Comparison of ENCODE assay signal across 22 cellular contexts in the genomic region with DNA sequence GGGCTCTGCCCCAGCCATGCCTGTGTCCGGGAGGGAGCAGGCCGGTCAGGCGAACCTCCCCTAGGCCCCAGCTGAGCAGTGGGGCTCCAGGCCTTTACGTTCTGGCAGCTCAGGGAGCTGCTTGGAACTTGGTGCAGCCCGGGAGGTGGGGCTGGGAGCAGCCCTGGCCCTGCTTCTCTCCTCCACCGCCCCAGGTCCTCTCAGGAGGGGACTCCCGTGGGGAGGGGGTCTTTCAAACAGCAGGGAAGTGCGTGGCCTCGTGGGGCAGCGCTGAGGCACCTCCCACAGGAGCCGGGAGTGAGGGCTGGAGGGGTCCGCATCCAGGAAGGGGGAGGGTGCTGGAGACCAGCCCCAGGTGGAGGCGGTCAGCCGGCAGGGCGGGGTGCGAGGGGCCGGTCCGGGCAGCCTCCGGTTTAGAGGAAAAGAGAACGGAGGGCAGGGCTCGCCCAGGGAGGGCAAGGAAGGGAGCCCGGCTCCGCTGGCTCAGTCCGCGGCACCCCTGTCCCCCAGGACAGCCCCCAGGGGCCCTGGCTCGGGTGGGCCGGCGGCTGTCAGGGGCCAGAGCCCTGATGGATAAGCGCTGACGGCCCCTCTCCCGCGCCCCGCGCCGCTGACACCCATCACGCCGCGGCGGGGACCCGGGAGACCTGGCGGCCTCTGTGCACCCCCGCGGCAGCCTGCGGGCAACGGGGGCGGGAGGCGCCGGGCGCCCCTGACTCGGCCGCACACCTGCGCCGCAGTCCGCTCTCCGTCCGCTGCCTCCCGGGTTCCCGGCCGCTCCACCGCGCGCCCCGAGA. TPM values are rescaled to one million over a fixed set of nuclear protein-coding genes. Genes with fewer than 3 reads are reported as not detected.
A peak's percentile ranks its signal among the peaks of the same experiment; 100 is the strongest.
DNase-seq lines count a peak whose midpoint lies in the region; ATAC-seq and TF ChIP-seq lines count a peak whose summit lies in the region.
"Had no signal": no experiment of that assay in that cellular context is flagged by ENCODE, and none has a peak within 500 bp of the region (broad histone marks: within the 10 kb centered on the region; RNA-seq: fewer than 3 reads in every experiment).

No MANE protein-coding gene starts in this region.

- no peak overlapping the region for H3K18ac ChIP-seq in mesendoderm (ENCODE audit: low read length)

- H3K79me1 ChIP-seq in mesendoderm (ENCODE audit: low read length), result no peaks in the 10 kb centered on the region

- no peak overlapping the region for H2BK15ac ChIP-seq in mesendoderm (replicated peaks; ENCODE audit: low read depth)

- H3K4me1 Mint-ChIP-seq in natural killer cell, result no peaks in the 10 kb centered on the region
- peaks cover 0 to 3% of the 10 kb centered on the region in 2 donors for H3K4me1 Mint-ChIP-seq in natural killer cell treated with Interleukin-12 subunit alpha and Interleukin-12 subunit beta and Interleukin-15 and Interleukin-18, amount 100 ng/mL, for 72 hours (ENCODE audit: low read depth in 2 of 2)
- H3K4me1 Mint-ChIP-seq: stimulated activated effector memory CD8-positive, alpha-beta T cell treated with anti-CD3 and anti-CD28 coated beads, Interleukin-12 subunit alpha, Interleukin-12 subunit beta, amount 100 ng/mL, for 72 hours had no signal

- H2BK120ac ChIP-seq in mesendoderm (ENCODE audit: low read depth, low read length), result no peak overlapping the region

- peak overlapping the region; percentile 40 for H3K4me3 Mint-ChIP-seq in natural killer cell
- H3K4me3 Mint-ChIP-seq in natural killer cell treated with Interleukin-12 subunit alpha and Interleukin-12 subunit beta and Interleukin-15 and Interleukin-18, amount 100 ng/mL, for 72 hours, result no peak overlapping the region
- H3K4me3 Mint-ChIP-seq: HFFc6; stimulated activated effector memory CD8-positive, alpha-beta T cell treated with anti-CD3 and anti-CD28 coated beads, Interleukin-12 subunit alpha, Interleukin-12 subunit beta, amount 100 ng/mL, for 72 hours had no signal

- peaks cover 14% of the 10 kb centered on the region for H3K27me3 ChIP-seq in adipocyte (replicated peaks; ENCODE audit: control insufficient read depth, insufficient read depth, low read length)
- H3K27me3 ChIP-seq in mesendoderm (ENCODE audit: insufficient read depth, low read length, poor library complexity), result peaks cover 10% of the 10 kb centered on the region
- peaks cover 10 to 56% (median 37%) of the 10 kb centered on the region in 7 donors for H3K27me3 ChIP-seq in spleen (replicated peaks in 1 of 7)

- no peak overlapping the region for H3K4ac ChIP-seq in mesendoderm (ENCODE audit: low read depth, low read length)

- H3K4me2 ChIP-seq in mesendoderm (ENCODE audit: low read length), result no peak overlapping the region

- DNase-seq in natural killer cell (no peak), adipocyte (ENCODE audit: low read depth) (peak; percentile 24), mesendoderm (peak; percentile 19), kidney tubule cell (ENCODE audit: low spot score) (no peak), spleen (no peak)
- DNase-seq in natural killer cell treated with Interleukin-12 subunit alpha and Interleukin-12 subunit beta and Interleukin-15 and Interleukin-18, amount 100 ng/mL, for 72 hours (ENCODE audit: low spot score), result no peak
- DNase-seq: activated CD4-positive, alpha-beta T cell treated with anti-CD3 and anti-CD28 coated beads, Interleukin-2, amount 50 U/mL, for 4 hours; activated naive CD4-positive, alpha-beta T cell; activated T-cell treated with anti-CD3 and anti-CD28 coated beads for 4 hours; HFFc6; Karpas-422; midbrain; NCI-H1105 treated with DMSO at 0.1 percent for 48 hours; NCI-H774; nucleus accumbens; stimulated activated CD4-positive, alpha-beta T cell treated with anti-CD3 and anti-CD28 coated beads, Interleukin-15, amount 100 ng/mL, for 24 hours had no signal

- no peaks in the 10 kb centered on the region for H3K9me3 Mint-ChIP-seq in natural killer cell
- no peaks in the 10 kb centered on the region for H3K9me3 Mint-ChIP-seq in natural killer cell treated with Interleukin-12 subunit alpha and Interleukin-12 subunit beta and Interleukin-15 and Interleukin-18, amount 100 ng/mL, for 72 hours
- H3K9me3 Mint-ChIP-seq: HFFc6; stimulated activated effector memory CD8-positive, alpha-beta T cell treated with anti-CD3 and anti-CD28 coated beads, Interleukin-12 subunit alpha, Interleukin-12 subunit beta, amount 100 ng/mL, for 72 hours had no signal

- H3K4me3 ChIP-seq in adipocyte (ENCODE audit: low read length), result no peak overlapping the region
- no peak overlapping the region for H3K4me3 ChIP-seq in mesendoderm (ENCODE audit: low read length)
- peak overlapping the region in 2 of 8 donors; percentile 10 to 54 for H3K4me3 ChIP-seq in spleen
- H3K4me3 ChIP-seq: right atrium auricular region had no signal

- H2BK5ac ChIP-seq in mesendoderm (ENCODE audit: low read length), result no peak overlapping the region

- ATAC-seq in natural killer cell (peak in 1 of 3 donors; percentile 17), HG02885 (IDR thresholded peaks at IDR 0.05; ENCODE audit: poor library complexity, unreplicated experiment) (no peak), HG03439 (IDR thresholded peaks at IDR 0.05; ENCODE audit: unreplicated experiment) (no peak)
- no peak for ATAC-seq in natural killer cell treated with Interleukin-12 subunit alpha and Interleukin-12 subunit beta and Interleukin-15 and Interleukin-18, amount 100 ng/mL, for 72 hours
- ATAC-seq: stimulated activated effector memory CD8-positive, alpha-beta T cell treated with anti-CD3 and anti-CD28 coated beads, Interleukin-12 subunit alpha, Interleukin-12 subunit beta, amount 100 ng/mL, for 72 hours had no signal

- no peak overlapping the region for H3K27ac Mint-ChIP-seq in natural killer cell
- no peak overlapping the region for H3K27ac Mint-ChIP-seq in natural killer cell treated with Interleukin-12 subunit alpha and Interleukin-12 subunit beta and Interleukin-15 and Interleukin-18, amount 100 ng/mL, for 72 hours
- H3K27ac Mint-ChIP-seq: HFFc6; stimulated activated effector memory CD8-positive, alpha-beta T cell treated with anti-CD3 and anti-CD28 coated beads, Interleukin-12 subunit alpha, Interleukin-12 subunit beta, amount 100 ng/mL, for 72 hours had no signal

- no peak overlapping the region for H3K23ac ChIP-seq in mesendoderm (ENCODE audit: low read length)

- no peaks in the 10 kb centered on the region for H3K79me2 ChIP-seq in mesendoderm (ENCODE audit: control insufficient read depth, insufficient read depth, low read length)

- no CpG with 5 or more reads among the region's 63 CpGs for WGBS in mesendoderm (ENCODE audit: extremely low coverage, insufficient coverage, low lambda C conversion rate)
- WGBS in spleen, 5 donors, result 11 to 43% (median 15%) methylated on average over 12 to 63 of the region's 63 CpGs

- H4K8ac ChIP-seq in mesendoderm (ENCODE audit: low read depth, low read length), result no peak overlapping the region

- TF ChIP-seq POLR2A in spleen (IDR thresholded peaks at IDR 0.05), result no peak

- intact Hi-C loops in natural killer cell (cut with micrococcal nuclease), result no loop called here
- intact Hi-C loops in spleen (cut with DNase I; ENCODE audit: low total_unique reads), result no loop called here

- H3K36me3 ChIP-seq in adipocyte (ENCODE audit: control insufficient read depth, insufficient read depth, low read length, severe bottlenecking) (no peaks in the 10 kb centered on the region), mesendoderm (ENCODE audit: control insufficient read depth, insufficient read depth, low read length) (no peaks in the 10 kb centered on the region), spleen (no peaks in the 10 kb centered on the region)
- H3K36me3 ChIP-seq: right atrium auricular region had no signal

- H3K9ac ChIP-seq in adipocyte (ENCODE audit: low read length) (no peak overlapping the region), mesendoderm (ENCODE audit: low read length) (no peak overlapping the region)

- no peak overlapping the region for H3K56ac ChIP-seq in mesendoderm (ENCODE audit: low read length)

- no peaks in the 10 kb centered on the region for H3K36me3 Mint-ChIP-seq in natural killer cell
- no peaks in the 10 kb centered on the region for H3K36me3 Mint-ChIP-seq in natural killer cell treated with Interleukin-12 subunit alpha and Interleukin-12 subunit beta and Interleukin-15 and Interleukin-18, amount 100 ng/mL, for 72 hours
- H3K36me3 Mint-ChIP-seq: stimulated activated effector memory CD8-positive, alpha-beta T cell treated with anti-CD3 and anti-CD28 coated beads, Interleukin-12 subunit alpha, Interleukin-12 subunit beta, amount 100 ng/mL, for 72 hours had no signal

- no peak overlapping the region for H2AK5ac ChIP-seq in mesendoderm (ENCODE audit: low read length)

- TF ChIP-seq CTCF in natural killer cell (IDR thresholded peaks at IDR 0.05) (no peak), spleen (IDR thresholded peaks at IDR 0.05 in 8 of 11, conservative IDR thresholded peaks at IDR 0.05 in 3 of 11) (no peak)

- H3K9me3 ChIP-seq in adipocyte (ENCODE audit: control insufficient read depth, low read length) (no peaks in the 10 kb centered on the region), spleen (no peaks in the 10 kb centered on the region)
- H3K9me3 ChIP-seq: right atrium auricular region had no signal

- H4K5ac ChIP-seq in mesendoderm (ENCODE audit: low read length), result no peak overlapping the region

- H3K4me1 ChIP-seq in adipocyte (ENCODE audit: control insufficient read depth, insufficient read depth, low read length), result peaks cover 4% of the 10 kb centered on the region
- no peaks in the 10 kb centered on the region for H3K4me1 ChIP-seq in mesendoderm (ENCODE audit: control insufficient read depth, low read depth, low read length)
- H3K4me1 ChIP-seq in spleen, result peaks cover 0 to 25% (median 10%) of the 10 kb centered on the region in 6 donors

- peaks cover 0 to 4% of the 10 kb centered on the region in 2 donors for H3K27me3 Mint-ChIP-seq in natural killer cell (ENCODE audit: low read depth in 2 of 2)
- H3K27me3 Mint-ChIP-seq in natural killer cell treated with Interleukin-12 subunit alpha and Interleukin-12 subunit beta and Interleukin-15 and Interleukin-18, amount 100 ng/mL, for 72 hours, result peaks cover 0 to 3% of the 10 kb centered on the region in 2 donors

- H3K27ac ChIP-seq in mesendoderm (ENCODE audit: low read depth, low read length), result no peak overlapping the region
- no peak overlapping the region for H3K27ac ChIP-seq in spleen
- H3K27ac ChIP-seq: right atrium auricular region had no signal

RNA-seq across cellular contexts. Expression of gene PRR35, which starts 0.6 kb away (rescaled TPM):
- under 1 TPM in 1 of 3 donors, not detected in 2; 0.20 TPM for total RNA-seq in natural killer cell
- total RNA-seq in natural killer cell treated with Interleukin-12 subunit alpha and Interleukin-12 subunit beta and Interleukin-15 and Interleukin-18, amount 100 ng/mL, for 72 hours, result under 1 TPM; 0.12 to 0.64 TPM
- polyA plus RNA-seq in mesendoderm (2013, experiment 1 of 2), result 0.04 TPM
- polyA plus RNA-seq in mesendoderm (2013, experiment 2 of 2), result 0.03 TPM
- not detected for total RNA-seq in spleen
- polyA plus RNA-seq in spleen, result not detected
- total RNA-seq: chondrocyte, HFFc6, right atrium auricular region, RPMI7951 had no signal

RNA-seq across cellular contexts. Expression of gene NHLRC4, which starts 7.2 kb away (rescaled TPM):
- total RNA-seq in natural killer cell (under 1 TPM; 0.28 to 0.75 (median 0.35) TPM), spleen (1 to 10 TPM; 1.5 to 8.8 (median 4.5) TPM)
- total RNA-seq in natural killer cell treated with Interleukin-12 subunit alpha and Interleukin-12 subunit beta and Interleukin-15 and Interleukin-18, amount 100 ng/mL, for 72 hours, result under 1 TPM; 0.33 to 0.48 TPM
- 0.08 TPM for polyA plus RNA-seq in mesendoderm (2013, experiment 1 of 2)
- 0.07 TPM for polyA plus RNA-seq in mesendoderm (2013, experiment 2 of 2)
- 1 to 10 TPM; 2.7 to 4.7 (median 3.6) TPM for polyA plus RNA-seq in spleen
- total RNA-seq: chondrocyte had no signal

RNA-seq across cellular contexts. Expression of gene PIGQ, which starts 10.2 kb away (rescaled TPM):
- total RNA-seq in natural killer cell (10 to 100 TPM; 27.6 to 40.5 (median 37.0) TPM), spleen (10 to 100 TPM; 36.1 to 42.7 (median 39.2) TPM)
- total RNA-seq in natural killer cell treated with Interleukin-12 subunit alpha and Interleukin-12 subunit beta and Interleukin-15 and Interleukin-18, amount 100 ng/mL, for 72 hours, result 10 to 100 TPM; 27.6 to 60.9 TPM
- 12.1 TPM for polyA plus RNA-seq in mesendoderm (2013, experiment 1 of 2)
- polyA plus RNA-seq in mesendoderm (2013, experiment 2 of 2), result 12.6 TPM
- polyA plus RNA-seq in spleen, result 10 to 100 TPM; 20.7 to 70.5 (median 42.2) TPM

RNA-seq across cellular contexts. Expression of gene RAB40C, which starts 30.3 kb away (rescaled TPM):
- total RNA-seq in natural killer cell, result 10 to 100 TPM; 12.7 to 20.8 (median 20.0) TPM
- total RNA-seq in natural killer cell treated with Interleukin-12 subunit alpha and Interleukin-12 subunit beta and Interleukin-15 and Interleukin-18, amount 100 ng/mL, for 72 hours, result 10 to 100 TPM; 16.7 to 18.7 TPM
- 10.0 TPM for polyA plus RNA-seq in mesendoderm (2013, experiment 1 of 2)
- 9.8 TPM for polyA plus RNA-seq in mesendoderm (2013, experiment 2 of 2)
- 10 to 100 TPM; 12.9 to 21.6 (median 15.3) TPM for total RNA-seq in spleen
- polyA plus RNA-seq in spleen, result 10 to 100 TPM in 2 of 3 donors, 1 to 10 TPM in 1; 8.1 to 20.9 (median 11.0) TPM

RNA-seq across cellular contexts. Expression of gene CAPN15, which starts 32.1 kb away (rescaled TPM):
- total RNA-seq in natural killer cell (100 to 1,000 TPM; 151 to 275 (median 186) TPM), spleen (10 to 100 TPM; 48.1 to 71.7 (median 63.9) TPM)
- total RNA-seq in natural killer cell treated with Interleukin-12 subunit alpha and Interleukin-12 subunit beta and Interleukin-15 and Interleukin-18, amount 100 ng/mL, for 72 hours, result 100 to 1,000 TPM; 139 to 201 TPM
- 41.7 TPM for polyA plus RNA-seq in mesendoderm (2013, experiment 1 of 2)
- 42.1 TPM for polyA plus RNA-seq in mesendoderm (2013, experiment 2 of 2)
- polyA plus RNA-seq in spleen, result 10 to 100 TPM; 25.8 to 65.0 (median 36.4) TPM

Comparison
In these comparisons a context has a peak if more than half of its experiments do, and no peak if none do; other contexts are left out.
1. DNase-seq: peak in adipocyte (single experiment) and mesendoderm (single experiment); none in natural killer cell (single experiment), natural killer cell treated with Interleukin-12 subunit alpha and Interleukin-12 subunit beta and Interleukin-15 and Interleukin-18, amount 100 ng/mL, for 72 hours (single experiment), kidney tubule cell (single experiment) and spleen (single experiment).